ENCODE assay signal across 38 cellular contexts in genomic region chr4:158068063-158068462, GRCh38.
A peak's percentile ranks its signal among the peaks of the same experiment; 100 is the strongest.
DNase-seq lines count a peak whose midpoint lies in the region; ATAC-seq and TF ChIP-seq lines count a peak whose summit lies in the region.
"Had no signal": no experiment of that assay in that cellular context is flagged by ENCODE, and none has a peak within 500 bp of the region (broad histone marks: within the 10 kb centered on the region; RNA-seq: fewer than 3 reads in every experiment).

No MANE protein-coding gene starts in this region.

- no peak overlapping the region for H3K27ac Mint-ChIP-seq in T-cell
- H3K27ac Mint-ChIP-seq: activated CD4-positive, alpha-beta memory T cell treated with anti-CD3 and anti-CD28 coated beads, Interleukin-2, amount 10 ng/mL, durations not matched to agents 7 days and 5 days; activated naive CD4-positive, alpha-beta T cell treated with anti-CD3 and anti-CD28 coated beads for 36 hours; activated T-helper 1 cell treated with anti-CD3 and anti-CD28 coated beads, Interleukin-12 subunit alpha, Interleukin-12 subunit beta, Interleukin-2, Interleukin-4 antibody, amounts not matched to agents 30 ng/mL and 10 ng/mL and 1 ng/mL, durations not matched to agents 14 hours and 24 hours and 36 hours; CD4-positive, CD25-positive, alpha-beta regulatory T cell; mesothelial cell of epicardium; naive thymus-derived CD4-positive, alpha-beta T cell; progenitor cell of endocrine pancreas; T-helper 17 cell; type B pancreatic cell had no signal

- H3K9me3 Mint-ChIP-seq in T-cell: no peaks in the 10 kb centered on the region
- H3K9me3 Mint-ChIP-seq: activated CD4-positive, alpha-beta memory T cell treated with anti-CD3 and anti-CD28 coated beads, Interleukin-2, amount 10 ng/mL, durations not matched to agents 7 days and 5 days; activated T-helper 1 cell treated with anti-CD3 and anti-CD28 coated beads, Interleukin-12 subunit alpha, Interleukin-12 subunit beta, Interleukin-2, Interleukin-4 antibody, amounts not matched to agents 30 ng/mL and 10 ng/mL and 1 ng/mL, durations not matched to agents 14 hours and 24 hours and 36 hours; mesothelial cell of epicardium; type B pancreatic cell had no signal

- H3K36me3 ChIP-seq in left ventricle myocardium inferior: no peaks in the 10 kb centered on the region
- H3K36me3 ChIP-seq: colonic mucosa, neutrophil had no signal

- ATAC-seq in Right ventricle myocardium superior (ENCODE audit: poor library complexity) (peak; percentile 10), HG03565 (IDR thresholded peaks at IDR 0.05; ENCODE audit: unreplicated experiment) (no peak), T-cell (replicated peaks in 1 of 4) (no peak), GM19463 (IDR thresholded peaks at IDR 0.05; ENCODE audit: unreplicated experiment) (no peak)
- ATAC-seq: naive thymus-derived CD4-positive, alpha-beta T cell; sciatic nerve; T-helper 17 cell had no signal

- H3K4me1 Mint-ChIP-seq in T-cell: no peaks in the 10 kb centered on the region
- H3K4me1 Mint-ChIP-seq: activated CD4-positive, alpha-beta memory T cell treated with anti-CD3 and anti-CD28 coated beads, Interleukin-2, amount 10 ng/mL, durations not matched to agents 7 days and 5 days; CD4-positive, CD25-positive, alpha-beta regulatory T cell; naive thymus-derived CD4-positive, alpha-beta T cell; T-helper 17 cell had no signal

- H3K9me3 ChIP-seq in left ventricle myocardium inferior (replicated peaks): no peaks in the 10 kb centered on the region
- H3K9me3 ChIP-seq: colonic mucosa, neutrophil had no signal

- H3K27me3 Mint-ChIP-seq in T-cell: no peaks in the 10 kb centered on the region
- H3K27me3 Mint-ChIP-seq: activated CD4-positive, alpha-beta memory T cell treated with anti-CD3 and anti-CD28 coated beads, Interleukin-2, amount 10 ng/mL, durations not matched to agents 7 days and 5 days; CD4-positive, CD25-positive, alpha-beta regulatory T cell; progenitor cell of endocrine pancreas; T-helper 17 cell; type B pancreatic cell had no signal

- CTCF ChIA-PET in T-cell (lab: Charles Lee): no interaction called here

- POLR2A ChIA-PET in T-cell (lab: Charles Lee): no interaction called here

- intact Hi-C loops in Right ventricle myocardium superior (cut with DNase I): loop anchor here (10.0 kb wide), 1 partner anchor 53 kb away; no protein-coding TSS in a partner anchor
- intact Hi-C loops in left ventricle myocardium inferior (cut with micrococcal nuclease): no loop called here

- H3K27me3 ChIP-seq in left ventricle myocardium inferior (ENCODE audit: low read depth): no peaks in the 10 kb centered on the region
- H3K27me3 ChIP-seq: colonic mucosa, neutrophil had no signal

- H3K36me3 Mint-ChIP-seq in T-cell: no peaks in the 10 kb centered on the region
- H3K36me3 Mint-ChIP-seq: CD4-positive, CD25-positive, alpha-beta regulatory T cell; mesothelial cell of epicardium; naive thymus-derived CD4-positive, alpha-beta T cell; type B pancreatic cell had no signal

- no peak overlapping the region for H3K27ac ChIP-seq in left ventricle myocardium inferior (replicated peaks)
- H3K27ac ChIP-seq: 22Rv1, colonic mucosa, neutrophil, SK-N-MC had no signal

- peaks cover 13% of the 10 kb centered on the region for H3K4me1 ChIP-seq in left ventricle myocardium inferior
- H3K4me1 ChIP-seq: colonic mucosa had no signal

- H3K4me3 Mint-ChIP-seq in T-cell: no peak overlapping the region
- H3K4me3 Mint-ChIP-seq: activated CD4-positive, alpha-beta memory T cell treated with anti-CD3 and anti-CD28 coated beads, Interleukin-2, amount 10 ng/mL, durations not matched to agents 7 days and 5 days; activated naive CD4-positive, alpha-beta T cell treated with anti-CD3 and anti-CD28 coated beads for 36 hours; activated T-helper 1 cell treated with anti-CD3 and anti-CD28 coated beads, Interleukin-12 subunit alpha, Interleukin-12 subunit beta, Interleukin-2, Interleukin-4 antibody, amounts not matched to agents 30 ng/mL and 10 ng/mL and 1 ng/mL, durations not matched to agents 14 hours and 24 hours and 36 hours; CD4-positive, CD25-positive, alpha-beta regulatory T cell; mesothelial cell of epicardium; naive thymus-derived CD4-positive, alpha-beta T cell; T-helper 17 cell; type B pancreatic cell had no signal

- DNase-seq in Right ventricle myocardium superior (no peak), left ventricle myocardium inferior (no peak), choroid plexus epithelial cell (ENCODE audit: low read depth) (peak; percentile 62), myocyte (ENCODE audit: low read depth) (peak; percentile 43), T-cell (no peak)
- DNase-seq in stimulated activated naive CD4-positive, alpha-beta T cell (lab: John Stamatoyannopoulos, UW): no peak
- DNase-seq: activated CD4-positive, alpha-beta memory T cell treated with anti-CD3 and anti-CD28 coated beads, Interleukin-2, amount 10 ng/mL, durations not matched to agents 7 days and 5 days; activated CD4-positive, alpha-beta T cell treated with anti-CD3 and anti-CD28 coated beads for 1 hour; activated CD8-positive, alpha-beta memory T cell treated with anti-CD3 and anti-CD28 coated beads, Interleukin-2, amount 50 U/mL, for 48 hours; activated naive CD4-positive, alpha-beta T cell treated with anti-CD3 and anti-CD28 coated beads for 36 hours; amniotic stem cell; CD4-positive, CD25-positive, alpha-beta regulatory T cell; colonic mucosa; DMS79 treated with DMSO at 0.1 percent for 48 hours; effector memory CD4-positive, alpha-beta T cell; foreskin fibroblast; GOT3; head of caudate nucleus; islet precursor cell; KG1; naive thymus-derived CD4-positive, alpha-beta T cell; NCI-H1105 treated with DMSO at 0.1 percent for 48 hours; NCI-H2029 treated with DMSO at 0.1 percent for 48 hours; NCI-H524 treated with DMSO at 0.1 percent for 48 hours; OCI-M1; stimulated activated CD4-positive, alpha-beta T cell treated with anti-CD3 and anti-CD28 coated beads, Interleukin-15, amount 100 ng/mL, for 24 hours; stimulated activated CD4-positive, alpha-beta T cell treated with anti-CD3 and anti-CD28 coated beads, Interleukin-4, amount 100 ng/mL, for 4 hours; T-helper 17 cell had no signal

- TF ChIP-seq CTCF in left ventricle myocardium inferior (IDR thresholded peaks at IDR 0.05; ENCODE audit: borderline replicate concordance) (no peak), choroid plexus epithelial cell (conservative IDR thresholded peaks at IDR 0.05; ENCODE audit: low read depth, low read length) (no peak)

- no peak overlapping the region for H3K4me3 ChIP-seq in left ventricle myocardium inferior
- H3K4me3 ChIP-seq in choroid plexus epithelial cell (ENCODE audit: low read depth, low read length): no peak overlapping the region
- H3K4me3 ChIP-seq: colonic mucosa, SK-N-MC had no signal

Comparison
In these comparisons a context has a peak if more than half of its experiments do, and no peak if none do; other contexts are left out.
1. DNase-seq: peak in choroid plexus epithelial cell (single experiment) and myocyte (single experiment); none in Right ventricle myocardium superior (single experiment), left ventricle myocardium inferior (single experiment), stimulated activated naive CD4-positive, alpha-beta T cell (0 of 6) and T-cell (0 of 34).